Comparison of ENCODE assay signal across 28 cellular contexts in the genomic region with DNA sequence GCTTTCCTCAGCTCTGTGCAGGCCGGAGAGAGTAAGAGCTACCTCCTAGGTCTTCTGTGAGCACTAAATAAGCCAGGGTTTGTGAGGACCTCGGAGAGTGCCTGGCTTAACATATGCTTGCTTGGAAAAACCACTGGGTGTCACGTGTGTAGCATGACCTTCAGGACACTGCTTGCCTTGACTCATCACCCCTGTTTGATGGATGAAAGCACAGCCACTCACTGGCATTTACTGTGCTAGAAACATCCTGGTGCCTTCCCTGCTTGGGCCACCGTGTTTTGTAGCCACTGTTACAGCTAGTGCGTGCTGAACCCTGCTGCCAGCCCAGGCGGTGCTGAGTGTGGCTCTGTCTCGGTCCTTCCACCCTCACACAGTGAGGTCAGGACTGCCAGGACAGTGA.
"Had no signal": no experiment of that assay in that cellular context is flagged by ENCODE, and none has a peak within 500 bp of the region (broad histone marks: within the 10 kb centered on the region; RNA-seq: fewer than 3 reads in every experiment).

No MANE protein-coding gene starts in this region.

- H3K4me3 ChIP-seq: dorsolateral prefrontal cortex, gastroesophageal sphincter, pancreas, psoas muscle, thoracic aorta, uterus had no signal

- H3K4me1 Mint-ChIP-seq: central memory CD8-positive, alpha-beta T cell; mesothelial cell of epicardium; nephron progenitor cell had no signal

- H3K27ac ChIP-seq: dorsolateral prefrontal cortex, gastroesophageal sphincter, pancreas, psoas muscle, thoracic aorta, uterus had no signal

- ATAC-seq: effector memory CD8-positive, alpha-beta T cell; gastroesophageal sphincter; pancreas; psoas muscle had no signal

- H3K36me3 ChIP-seq: gastroesophageal sphincter, pancreas, thoracic aorta, uterus had no signal

- H3K9me3 Mint-ChIP-seq: activated naive CD4-positive, alpha-beta T cell treated with anti-CD3 and anti-CD28 coated beads, Interleukin-2, amount 10 ng/mL, durations not matched to agents 7 days and 5 days; central memory CD8-positive, alpha-beta T cell; effector memory CD8-positive, alpha-beta T cell; immature natural killer cell; naive B cell; T-helper 2 cell treated with Interferon-gamma antibody and Interleukin-4, amounts not matched to agents 5 μg/mL and 100 μg/mL, for 36 hours had no signal

- H3K36me3 Mint-ChIP-seq: activated naive CD4-positive, alpha-beta T cell treated with anti-CD3 and anti-CD28 coated beads, Interleukin-2, amount 10 ng/mL, durations not matched to agents 7 days and 5 days; mesothelial cell of epicardium; naive B cell had no signal

- H3K4me3 Mint-ChIP-seq: activated naive CD4-positive, alpha-beta T cell treated with anti-CD3 and anti-CD28 coated beads, Interleukin-2, amount 10 ng/mL, durations not matched to agents 7 days and 5 days; central memory CD8-positive, alpha-beta T cell; immature natural killer cell; mesothelial cell of epicardium; nephron progenitor cell; T-helper 2 cell treated with Interferon-gamma antibody and Interleukin-4, amounts not matched to agents 5 μg/mL and 100 μg/mL, for 36 hours had no signal

- H3K9me3 ChIP-seq: pancreas, psoas muscle, uterus had no signal

- DNase-seq: activated CD4-positive, alpha-beta T cell treated with anti-CD3 and anti-CD28 coated beads for 4 hours; activated CD4-positive, alpha-beta T cell treated with anti-CD3 and anti-CD28 coated beads, Interleukin-2, amount 50 U/mL, for 48 hours; activated CD4-positive, CD25-positive, alpha-beta regulatory T cell; activated effector memory CD4-positive, alpha-beta T cell treated with anti-CD3 and anti-CD28 coated beads, Interleukin-2, amount 50 U/mL, for 16 hours; activated naive CD4-positive, alpha-beta T cell treated with anti-CD3 and anti-CD28 coated beads, Interleukin-2, amount 10 ng/mL, durations not matched to agents 7 days and 5 days; dorsolateral prefrontal cortex; effector memory CD8-positive, alpha-beta T cell; erythroblast; head of caudate nucleus; hippocampal formation; immature natural killer cell; kidney; naive B cell; nephron progenitor cell; nucleus accumbens; pancreas; psoas muscle; stimulated activated CD4-positive, alpha-beta T cell treated with anti-CD3 and anti-CD28 coated beads, Interleukin-15, amount 100 ng/mL, for 24 hours; stimulated activated CD4-positive, alpha-beta T cell treated with anti-CD3 and anti-CD28 coated beads, Interleukin-2, amount 100 ng/mL, for 24 hours; stimulated activated naive CD4-positive, alpha-beta T cell; T-helper 1 cell; trophoblast cell; uterus had no signal

- H3K4me1 ChIP-seq: pancreas, psoas muscle had no signal

- H3K27ac Mint-ChIP-seq: activated naive CD4-positive, alpha-beta T cell treated with anti-CD3 and anti-CD28 coated beads, Interleukin-2, amount 10 ng/mL, durations not matched to agents 7 days and 5 days; effector memory CD8-positive, alpha-beta T cell; immature natural killer cell; mesothelial cell of epicardium; nephron progenitor cell; T-helper 2 cell treated with Interferon-gamma antibody and Interleukin-4, amounts not matched to agents 5 μg/mL and 100 μg/mL, for 36 hours had no signal
